In genomic region chr14:79298373-79298772, GRCh38 we compare ENCODE assay signal across 23 cellular contexts.
"Had no signal": no experiment of that assay in that cellular context is flagged by ENCODE, and none has a peak within 500 bp of the region (broad histone marks: within the 10 kb centered on the region; RNA-seq: fewer than 3 reads in every experiment).

No MANE protein-coding gene starts in this region.

- DNase-seq: effector memory CD4-positive, alpha-beta T cell; esophagus squamous epithelium; foreskin fibroblast; glutamatergic neuron; immature natural killer cell; left ventricle myocardium inferior; lower lobe of right lung; naive B cell; psoas muscle; retina; right lobe of liver; spleen; stimulated activated CD4-positive, alpha-beta T cell treated with anti-CD3 and anti-CD28 coated beads, Interleukin-15, amount 100 ng/mL, for 24 hours; stimulated activated CD4-positive, alpha-beta T cell treated with anti-CD3 and anti-CD28 coated beads, Interleukin-1b, Interleukin-23, amount 100 ng/mL, for 48 hours; stimulated activated CD4-positive, alpha-beta T cell treated with anti-CD3 and anti-CD28 coated beads, Interleukin-4, amount 100 ng/mL, for 24 hours; tibial artery; upper lobe of right lung had no signal

- ATAC-seq: gastroesophageal sphincter; psoas muscle; stimulated activated memory B cell treated with anti-CD40 and anti-IgM and Interleukin-4, amounts not matched to agents 10 μg/mL and 1 μg/mL and 100 μg/mL, for 72 hours; upper lobe of right lung had no signal

- H3K27me3 ChIP-seq: esophagus squamous epithelium, gastroesophageal sphincter, right lobe of liver, spleen, tibial artery, upper lobe of right lung, vagina had no signal

- H3K4me1 ChIP-seq: esophagus squamous epithelium, left ventricle myocardium inferior, lower lobe of right lung, psoas muscle, right lobe of liver, spleen, tibial artery, upper lobe of right lung, vagina had no signal

- H3K4me3 ChIP-seq: esophagus squamous epithelium, gastroesophageal sphincter, left ventricle myocardium inferior, lower lobe of right lung, psoas muscle, right lobe of liver, spleen, tibial artery, upper lobe of right lung, vagina had no signal

- H3K27ac ChIP-seq: epithelial cell of prostate, esophagus squamous epithelium, gastroesophageal sphincter, left ventricle myocardium inferior, lower lobe of right lung, parathyroid adenoma, psoas muscle, right lobe of liver, spleen, tibial artery, upper lobe of right lung, vagina had no signal

- FAIRE-seq: keratinocyte had no signal

- H3K36me3 ChIP-seq: esophagus squamous epithelium, left ventricle myocardium inferior, lower lobe of right lung, right lobe of liver, spleen, tibial artery, upper lobe of right lung, vagina had no signal

- H3K9me3 ChIP-seq: esophagus squamous epithelium, gastroesophageal sphincter, lower lobe of right lung, psoas muscle, right lobe of liver, spleen, tibial artery, upper lobe of right lung, vagina had no signal
